12 cellular contexts compared by ENCODE assay signal in the genomic region with DNA sequence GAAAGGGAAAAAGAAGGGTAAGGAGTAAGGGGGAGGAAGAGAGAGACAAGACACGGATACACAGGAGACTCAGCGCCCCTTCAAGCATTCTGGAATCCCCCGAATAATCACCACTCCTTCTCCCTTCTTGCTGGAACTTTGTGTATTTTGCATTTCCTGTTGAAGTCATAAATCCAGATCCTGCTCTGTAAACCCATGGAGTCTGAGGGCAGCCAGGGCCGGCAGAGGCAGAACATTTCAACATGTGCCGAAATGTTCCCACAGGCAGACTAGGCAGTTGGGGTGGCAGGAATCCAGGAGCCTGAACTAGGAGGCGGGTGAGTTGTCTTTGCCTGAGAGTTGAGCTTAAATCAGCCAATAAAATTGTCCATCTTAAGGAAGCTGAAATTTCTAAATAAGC.
DNase-seq lines count a peak whose midpoint lies in the region; ATAC-seq and TF ChIP-seq lines count a peak whose summit lies in the region.
"Had no signal": no experiment of that assay in that cellular context is flagged by ENCODE, and none has a peak within 500 bp of the region (broad histone marks: within the 10 kb centered on the region; RNA-seq: fewer than 3 reads in every experiment).

No MANE protein-coding gene starts in this region.

- peaks cover 20% of the 10 kb centered on the region for H3K4me1 ChIP-seq in CD8-positive, alpha-beta T cell (ENCODE audit: insufficient read depth, low read length)
- H3K4me1 ChIP-seq in body of pancreas (peaks cover 9% of the 10 kb centered on the region), right atrium auricular region (peaks cover 0 to 93% of the 10 kb centered on the region in 2 donors)

- POLR2A ChIA-PET in CD8-positive, alpha-beta T cell (lab: Charles Lee) = no interaction called here

- no peaks in the 10 kb centered on the region for H3K36me3 Mint-ChIP-seq in CD8-positive, alpha-beta T cell

- H3K36me3 ChIP-seq in CD8-positive, alpha-beta T cell (ENCODE audit: insufficient read depth, low read length) = no peaks in the 10 kb centered on the region
- H3K36me3 ChIP-seq in body of pancreas (replicated peaks in 1 of 2; ENCODE audit: insufficient read depth in 1 of 2, low read depth in 2 of 2) (no peaks in the 10 kb centered on the region), right atrium auricular region (no peaks in the 10 kb centered on the region)

- H3K27me3 Mint-ChIP-seq in CD8-positive, alpha-beta T cell (ENCODE audit: low read depth) = no peaks in the 10 kb centered on the region

- intact Hi-C loops in CD8-positive, alpha-beta T cell (cut with DNase I, micrococcal nuclease) = loop anchor here in 1 of 2 experiments (10.0 kb wide), 1 partner anchor 173 kb away; no protein-coding TSS in a partner anchor
- intact Hi-C loops in body of pancreas (cut with DNase I) = no loop called here

- no peak for TF ChIP-seq CTCF in CD8-positive, alpha-beta T cell (IDR thresholded peaks at IDR 0.05)
- TF ChIP-seq CTCF in body of pancreas (IDR thresholded peaks at IDR 0.05) (no peak), right atrium auricular region (IDR thresholded peaks at IDR 0.05) (no peak)

- H3K9me3 Mint-ChIP-seq in CD8-positive, alpha-beta T cell = no peaks in the 10 kb centered on the region

- DNase-seq in CD8-positive, alpha-beta T cell = no peak
- peak; percentile 63 to 80 (median 77) for DNase-seq in body of pancreas
- DNase-seq in right atrium auricular region (ENCODE audit: low spot score) = peak; percentile 95
- DNase-seq in renal cortical epithelial cell (ENCODE audit: low read depth) = peak; percentile 70
- no peak for DNase-seq in stimulated activated CD4-positive, alpha-beta T cell treated with anti-CD3 and anti-CD28 coated beads, Interleukin-15, amount 100 ng/mL, for 24 hours
- no peak for DNase-seq in NCI-H1105 (lab: John Stamatoyannopoulos, UW)
- DNase-seq: DMS153, retina, SHP77 had no signal

- H3K9me3 ChIP-seq in CD8-positive, alpha-beta T cell (ENCODE audit: low read length) = no peaks in the 10 kb centered on the region
- H3K9me3 ChIP-seq in body of pancreas (no peaks in the 10 kb centered on the region), right atrium auricular region (no peaks in the 10 kb centered on the region)

- H3K4me3 Mint-ChIP-seq in CD8-positive, alpha-beta T cell = no peak overlapping the region

- H3K27me3 ChIP-seq in CD8-positive, alpha-beta T cell (ENCODE audit: insufficient read depth, low read length) = no peaks in the 10 kb centered on the region
- H3K27me3 ChIP-seq in body of pancreas = no peaks in the 10 kb centered on the region
- H3K27me3 ChIP-seq in right atrium auricular region = no peaks in the 10 kb centered on the region

- no peak overlapping the region for H3K27ac ChIP-seq in CD8-positive, alpha-beta T cell (ENCODE audit: low read depth, low read length)
- H3K27ac ChIP-seq in body of pancreas = peak overlapping the region in 3 of 4 donors; percentile 48 to 70 (median 65)
- peak overlapping the region; percentile 69 to 71 for H3K27ac ChIP-seq in right atrium auricular region

- WGBS in body of pancreas, 2 donors = 46 to 50% methylated on average over 6 of the region's 6 CpGs

- H3K27ac Mint-ChIP-seq in CD8-positive, alpha-beta T cell = peak overlapping the region; percentile 46

- ATAC-seq in CD8-positive, alpha-beta T cell = no peak
- ATAC-seq in body of pancreas (peak; percentile 70), HG02588 (IDR thresholded peaks at IDR 0.05; ENCODE audit: unreplicated experiment) (no peak), HG02623 (IDR thresholded peaks at IDR 0.05; ENCODE audit: unreplicated experiment) (no peak)
- ATAC-seq: K562 had no signal

- no peak overlapping the region for H3K4me3 ChIP-seq in CD8-positive, alpha-beta T cell (ENCODE audit: low read depth, low read length)
- H3K4me3 ChIP-seq in body of pancreas (no peak overlapping the region), right atrium auricular region (no peak overlapping the region)
- H3K4me3 ChIP-seq: K562 had no signal

- CTCF ChIA-PET in CD8-positive, alpha-beta T cell (lab: Charles Lee) = interaction anchor here (1.1 kb wide), 1 partner anchor 23 kb away, joined by 3 read pairs; no protein-coding TSS in a partner anchor

- peaks cover 43% of the 10 kb centered on the region for H3K4me1 Mint-ChIP-seq in CD8-positive, alpha-beta T cell (ENCODE audit: low read depth)

- no peak for TF ChIP-seq POLR2A in body of pancreas (IDR thresholded peaks at IDR 0.05)

Comparison
In these comparisons a context has a peak if more than half of its experiments do, and no peak if none do; other contexts are left out.
1. DNase-seq: peak in body of pancreas (4 of 4), right atrium auricular region (single experiment) and renal cortical epithelial cell (single experiment); none in CD8-positive, alpha-beta T cell (0 of 7), stimulated activated CD4-positive, alpha-beta T cell treated with anti-CD3 and anti-CD28 coated beads, Interleukin-15, amount 100 ng/mL, for 24 hours (single experiment) and NCI-H1105 (single experiment).